ENCODE assay signal across 8 cellular contexts in the genomic region with DNA sequence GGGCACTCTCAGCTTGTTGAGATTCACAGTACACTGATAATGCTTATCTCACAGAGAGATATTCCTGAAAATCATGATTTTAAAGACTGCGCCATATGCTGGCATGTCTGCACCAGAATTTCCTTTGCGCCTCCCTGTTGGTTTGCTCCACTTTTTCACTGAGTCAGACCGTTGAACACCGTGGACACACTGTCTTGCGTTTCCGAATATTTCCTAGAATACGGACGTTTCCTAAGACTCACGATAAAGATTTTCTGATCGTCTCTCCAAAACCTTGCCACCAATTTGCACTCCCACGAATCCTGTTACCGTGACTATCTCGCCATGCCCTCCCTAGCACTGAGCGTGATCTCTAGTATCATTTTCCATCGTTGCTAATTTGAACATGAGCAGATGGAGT. TPM values are rescaled to one million over a fixed set of nuclear protein-coding genes. Genes with fewer than 3 reads are reported as not detected.
A peak's percentile ranks its signal among the peaks of the same experiment; 100 is the strongest.
DNase-seq lines count a peak whose midpoint lies in the region; ATAC-seq and TF ChIP-seq lines count a peak whose summit lies in the region.

No MANE protein-coding gene starts in this region.

- H3K9ac ChIP-seq in SK-N-MC (ENCODE audit: insufficient read length) (no peak overlapping the region), fibroblast of lung (ENCODE audit: insufficient read depth, low read length) (no peak overlapping the region), trophoblast cell (ENCODE audit: low read length) (no peak overlapping the region)

- POLR2A ChIA-PET in CD8-positive, alpha-beta T cell (lab: Charles Lee) = no interaction called here

- H3K23ac ChIP-seq in trophoblast cell (ENCODE audit: low read length) = no peak overlapping the region

- peaks cover 33% of the 10 kb centered on the region for H3K27me3 Mint-ChIP-seq in CD8-positive, alpha-beta T cell (ENCODE audit: low read depth)

- in situ Hi-C loops in KBM-7 (cut with MboI; ENCODE audit: low pct_unique_long_range_greater_than_20kb, low sequenced_read_pairs) = no loop called here

- H3K27ac ChIP-seq in CD8-positive, alpha-beta T cell (ENCODE audit: low read depth, low read length) = no peak overlapping the region
- H3K27ac ChIP-seq in SK-N-MC (no peak overlapping the region), fibroblast of lung (ENCODE audit: insufficient read depth, low read length) (no peak overlapping the region), trophoblast cell (ENCODE audit: low read depth, low read length) (no peak overlapping the region)

- intact Hi-C loops in CD8-positive, alpha-beta T cell (cut with DNase I, micrococcal nuclease) = loop anchor here in 1 of 2 experiments (1.0 kb wide), 1 partner anchor 44 kb away; no protein-coding TSS in a partner anchor

- no peak overlapping the region for H2BK5ac ChIP-seq in trophoblast cell (ENCODE audit: low read depth, low read length, poor library complexity)

- no peak overlapping the region for H3K14ac ChIP-seq in trophoblast cell (ENCODE audit: low read length)

- H3K4ac ChIP-seq in trophoblast cell (ENCODE audit: low read depth, low read length) = no peak overlapping the region

- no peak overlapping the region for H2BK120ac ChIP-seq in trophoblast cell (ENCODE audit: insufficient read depth, low read length, poor library complexity)

- H3K9me3 Mint-ChIP-seq in CD8-positive, alpha-beta T cell = no peaks in the 10 kb centered on the region

- H3K4me1 Mint-ChIP-seq in CD8-positive, alpha-beta T cell (ENCODE audit: low read depth) = peaks cover 5% of the 10 kb centered on the region

- peaks cover 5% of the 10 kb centered on the region for H3K79me1 ChIP-seq in trophoblast cell (ENCODE audit: low read length)

- H3K18ac ChIP-seq in trophoblast cell (ENCODE audit: low read length) = no peak overlapping the region

- no peak for ATAC-seq in CD8-positive, alpha-beta T cell
- no peak for ATAC-seq in HG02588 (IDR thresholded peaks at IDR 0.05; ENCODE audit: unreplicated experiment)

- H2BK12ac ChIP-seq in trophoblast cell (ENCODE audit: low read length) = no peak overlapping the region

- DNase-seq in CD8-positive, alpha-beta T cell = no peak
- no peak for DNase-seq in SK-N-MC (ENCODE audit: low read depth, low spot score)
- no peak for DNase-seq in fibroblast of lung (ENCODE audit: low read depth in 2 of 2)
- DNase-seq in trophoblast cell = no peak
- no peak for DNase-seq in SIG-M5 (lab: John Stamatoyannopoulos, UW)
- DNase-seq in KBM-7 = no peak
- DNase-seq in NCI-H2227 treated with DMSO at 0.1 percent for 48 hours (lab: John Stamatoyannopoulos, UW) = no peak

- no peak overlapping the region for H3K27ac Mint-ChIP-seq in CD8-positive, alpha-beta T cell

- H4K91ac ChIP-seq in trophoblast cell (ENCODE audit: low read depth, low read length) = no peak overlapping the region

- CTCF ChIA-PET in CD8-positive, alpha-beta T cell (lab: Charles Lee) = interaction anchor here (1.3 kb wide), 1 partner anchor 9 kb away, joined by 4 read pairs; no protein-coding TSS in a partner anchor

- H3K4me2 ChIP-seq in fibroblast of lung (ENCODE audit: extremely low read depth, insufficient read depth, low read length) = peak overlapping the region; percentile 89
- peak overlapping the region; percentile 87 for H3K4me2 ChIP-seq in trophoblast cell (ENCODE audit: low read length)

- H2AFZ ChIP-seq in fibroblast of lung (ENCODE audit: low read length) (peak overlapping the region; percentile 1), trophoblast cell (ENCODE audit: insufficient read depth, low read length, poor library complexity) (peak overlapping the region; percentile 20)

- no peaks in the 10 kb centered on the region for H3K36me3 Mint-ChIP-seq in CD8-positive, alpha-beta T cell

- H3K27me3 ChIP-seq in CD8-positive, alpha-beta T cell (ENCODE audit: insufficient read depth, low read length) = no peaks in the 10 kb centered on the region
- H3K27me3 ChIP-seq in fibroblast of lung (ENCODE audit: control insufficient read depth, insufficient read depth, low read length) (peaks cover 7% of the 10 kb centered on the region), trophoblast cell (ENCODE audit: insufficient read depth, low read length) (no peaks in the 10 kb centered on the region)

- no peak overlapping the region for H2AK5ac ChIP-seq in trophoblast cell (ENCODE audit: low read length)

- no peak for TF ChIP-seq CTCF in CD8-positive, alpha-beta T cell (IDR thresholded peaks at IDR 0.05)
- no peak for TF ChIP-seq CTCF in fibroblast of lung (conservative IDR thresholded peaks at IDR 0.05 in 1 of 2, IDR thresholded peaks at IDR 0.05 in 1 of 2; ENCODE audit: low read depth in 1 of 2, low read length in 2 of 2)

- H3K9me3 ChIP-seq in CD8-positive, alpha-beta T cell (ENCODE audit: low read length) = no peaks in the 10 kb centered on the region
- no peaks in the 10 kb centered on the region for H3K9me3 ChIP-seq in SK-N-MC (ENCODE audit: low read depth, low read length)
- H3K9me3 ChIP-seq in fibroblast of lung (ENCODE audit: control insufficient read depth, insufficient read depth, low read depth, low read length) = no peaks in the 10 kb centered on the region
- H3K9me3 ChIP-seq in trophoblast cell (ENCODE audit: insufficient read depth, low read depth, low read length) = peaks cover 1% of the 10 kb centered on the region

- peak overlapping the region; percentile 74 for H3K4me3 Mint-ChIP-seq in CD8-positive, alpha-beta T cell

- no peaks in the 10 kb centered on the region for H3K79me2 ChIP-seq in fibroblast of lung (ENCODE audit: control insufficient read depth, insufficient read depth, low read length)
- H3K79me2 ChIP-seq in trophoblast cell (ENCODE audit: control insufficient read depth, insufficient read depth, low read length, poor library complexity) = peaks cover 6% of the 10 kb centered on the region

- H3K4me1 ChIP-seq in CD8-positive, alpha-beta T cell (ENCODE audit: insufficient read depth, low read length) = no peaks in the 10 kb centered on the region
- H3K4me1 ChIP-seq in fibroblast of lung (ENCODE audit: control insufficient read depth, extremely low read depth, insufficient read depth, low read length) (no peaks in the 10 kb centered on the region), trophoblast cell (ENCODE audit: control insufficient read depth in 1 of 2, insufficient read depth in 2 of 2, low read length in 2 of 2) (peaks cover 3 to 6% of the 10 kb centered on the region in 2 experiments)

- no peak overlapping the region for H4K8ac ChIP-seq in trophoblast cell (ENCODE audit: low read depth, low read length)

- peak overlapping the region; percentile 54 for H3K4me3 ChIP-seq in CD8-positive, alpha-beta T cell (ENCODE audit: low read depth, low read length)
- H3K4me3 ChIP-seq in SK-N-MC = peak overlapping the region; percentile 72
- H3K4me3 ChIP-seq in fibroblast of lung (replicated peaks in 1 of 4; ENCODE audit: control extremely low read depth in 1 of 4, insufficient read depth in 1 of 4, low read depth in 3 of 4, low read length in 4 of 4) = peak overlapping the region; percentile 47 to 69 (median 58)
- no peak overlapping the region for H3K4me3 ChIP-seq in trophoblast cell (ENCODE audit: low read depth, low read length)

- no CpG with 5 or more reads among the region's 15 CpGs for WGBS in trophoblast cell (ENCODE audit: extremely low coverage, insufficient coverage, insufficient read length)

- no peaks in the 10 kb centered on the region for H3K36me3 ChIP-seq in CD8-positive, alpha-beta T cell (ENCODE audit: insufficient read depth, low read length)
- no peaks in the 10 kb centered on the region for H3K36me3 ChIP-seq in SK-N-MC (ENCODE audit: insufficient read depth, low read length)
- H3K36me3 ChIP-seq in fibroblast of lung (ENCODE audit: control insufficient read depth, insufficient read depth, low read length) = no peaks in the 10 kb centered on the region
- no peaks in the 10 kb centered on the region for H3K36me3 ChIP-seq in trophoblast cell (ENCODE audit: control insufficient read depth in 1 of 2, insufficient read depth in 2 of 2, low read length in 2 of 2)

- no peak overlapping the region for H4K12ac ChIP-seq in trophoblast cell (ENCODE audit: low read depth, low read length)

- no peaks in the 10 kb centered on the region for H4K20me1 ChIP-seq in fibroblast of lung (ENCODE audit: control insufficient read depth, extremely low read depth, insufficient read depth, low read length)

RNA-seq across cellular contexts. Expression of a gene that starts 0.5 kb away (rescaled TPM):
- total RNA-seq in CD8-positive, alpha-beta T cell = under 1 TPM; 0.16 to 0.28 TPM
- 2.1 and 3.3 TPM in 2 replicates for total RNA-seq in fibroblast of lung
- polyA plus RNA-seq in fibroblast of lung = 0.63 and 2.2 TPM in 2 replicates
- 0.86 and 1.8 TPM in 2 replicates for polyA plus RNA-seq in fibroblast of lung (2012)
- 0.44 and 1.8 TPM in 2 replicates for polyA minus RNA-seq in fibroblast of lung (ENCODE audit: low replicate concordance)
- 37.0 and 40.6 TPM in 2 replicates for polyA plus RNA-seq in trophoblast cell (2013)

RNA-seq across cellular contexts. Expression of a gene that starts 58.4 kb away (rescaled TPM):
- not detected for total RNA-seq in CD8-positive, alpha-beta T cell
- total RNA-seq in fibroblast of lung = 9.0 and 12.6 TPM in 2 replicates
- polyA plus RNA-seq in fibroblast of lung = 7.3 and 14.5 TPM in 2 replicates
- 5.3 and 10.2 TPM in 2 replicates for polyA plus RNA-seq in fibroblast of lung (2012)
- 1.1 and 9.6 TPM in 2 replicates for polyA minus RNA-seq in fibroblast of lung (ENCODE audit: low replicate concordance)
- 5.5 and 5.6 TPM in 2 replicates for polyA plus RNA-seq in trophoblast cell (2013)
